Comparison of ENCODE assay signal across 1 cellular context in the genomic region with DNA sequence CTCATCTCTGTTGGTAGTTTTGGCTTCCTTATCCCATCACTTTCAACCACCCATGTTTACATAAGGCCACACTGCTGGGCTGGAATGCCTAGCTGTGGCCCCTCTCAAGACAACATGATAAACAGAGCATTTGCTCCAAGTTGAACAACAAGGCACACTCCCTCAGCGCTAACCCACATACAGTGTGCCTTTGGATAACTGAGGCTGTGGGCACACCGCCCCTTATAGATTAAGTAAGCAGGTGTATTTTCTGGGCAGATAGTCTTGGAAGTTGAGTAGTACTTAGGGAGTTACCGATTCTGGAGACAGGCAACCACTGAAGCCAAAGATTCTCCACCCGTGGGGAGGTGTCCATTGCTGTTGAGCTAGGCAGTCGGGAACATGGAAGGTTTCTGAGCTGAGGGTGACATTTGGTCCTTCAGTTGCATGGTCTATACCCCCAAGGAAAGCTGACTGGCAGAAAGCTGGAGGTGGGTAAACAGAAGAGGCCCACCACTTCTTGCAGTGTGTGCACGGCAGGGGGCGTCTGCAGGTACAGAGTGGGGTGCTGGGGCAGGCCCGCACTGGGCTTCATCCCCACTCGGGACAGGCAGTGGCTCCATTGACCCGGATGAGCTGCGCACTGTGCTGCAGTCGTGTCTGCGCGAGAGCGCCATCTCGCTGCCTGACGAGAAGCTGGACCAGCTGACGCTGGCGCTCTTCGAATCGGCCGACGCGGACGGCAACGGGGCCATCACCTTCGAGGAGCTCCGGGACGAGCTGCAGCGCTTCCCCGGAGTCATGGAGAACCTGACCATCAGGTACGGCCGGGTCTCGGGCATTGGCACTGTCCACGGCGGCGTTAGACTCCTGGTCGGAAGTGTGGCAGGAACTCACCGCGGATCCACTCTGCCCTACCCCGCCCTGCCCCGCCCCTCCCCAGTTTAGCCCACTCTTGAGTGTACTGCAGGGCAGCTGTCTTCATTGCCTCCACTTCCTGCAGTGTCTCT.
TF ChIP-seq lines count a peak whose summit lies in the region.

No MANE protein-coding gene starts in this region.

TF ChIP-seq in IMR-90, 13 proteins besides CTCF, POLR2A, EP300 and RAD21:
- TF ChIP-seq RCOR1 (IDR thresholded peaks at IDR 0.05; ENCODE audit: insufficient replicate concordance, low read length): no peak
- no peak for TF ChIP-seq SMC3 (IDR thresholded peaks at IDR 0.05; ENCODE audit: low read depth, low read length)
- no peak for TF ChIP-seq CHD1 (IDR thresholded peaks at IDR 0.05; ENCODE audit: low read depth, low read length)
- TF ChIP-seq RFX5 (IDR thresholded peaks at IDR 0.05; ENCODE audit: low read depth, low read length): no peak
- no peak for TF ChIP-seq MAFK (IDR thresholded peaks at IDR 0.05; ENCODE audit: low read depth, low read length)
- no peak for TF ChIP-seq FOS (IDR thresholded peaks at IDR 0.05; ENCODE audit: low read depth, low read length)
- no peak for TF ChIP-seq NFE2L2 (IDR thresholded peaks at IDR 0.05; ENCODE audit: low read depth, low read length)
- TF ChIP-seq MXI1 (IDR thresholded peaks at IDR 0.05; ENCODE audit: borderline replicate concordance, low read depth, low read length): no peak
- no peak for TF ChIP-seq MAZ (IDR thresholded peaks at IDR 0.05; ENCODE audit: borderline replicate concordance, low read depth, low read length)
- TF ChIP-seq USF2 (IDR thresholded peaks at IDR 0.05; ENCODE audit: low read depth, low read length): no peak
- no peak for TF ChIP-seq CEBPB (IDR thresholded peaks at IDR 0.05; ENCODE audit: low read depth, low read length)
- TF ChIP-seq ELK1 (IDR thresholded peaks at IDR 0.05; ENCODE audit: borderline replicate concordance, low read depth, low read length): no peak
- TF ChIP-seq BHLHE40 (IDR thresholded peaks at IDR 0.05; ENCODE audit: low read depth, low read length): no peak
